Comparison of ENCODE assay signal across 17 cellular contexts in the genomic region with DNA sequence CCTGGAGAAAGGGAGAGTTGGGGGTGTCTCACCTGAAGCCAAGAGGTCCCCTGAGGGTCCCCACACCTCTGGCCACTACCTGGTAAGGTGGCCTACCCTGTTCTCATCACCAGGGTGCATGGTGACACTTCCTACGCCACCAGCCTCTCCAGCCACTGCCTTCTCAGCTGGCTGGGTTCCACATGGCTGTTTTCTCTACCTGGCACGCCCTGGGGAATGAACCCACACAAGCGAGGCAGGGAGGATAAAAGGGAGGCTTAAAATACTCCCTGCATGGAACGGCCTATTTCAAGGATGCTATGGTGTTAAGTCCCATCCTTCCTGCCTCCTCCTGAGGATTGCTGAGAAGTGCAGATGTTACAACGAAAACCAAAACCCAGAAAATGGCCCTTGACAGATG.
DNase-seq lines count a peak whose midpoint lies in the region; ATAC-seq and TF ChIP-seq lines count a peak whose summit lies in the region.
"Had no signal": no experiment of that assay in that cellular context is flagged by ENCODE, and none has a peak within 500 bp of the region (broad histone marks: within the 10 kb centered on the region; RNA-seq: fewer than 3 reads in every experiment).

No MANE protein-coding gene starts in this region.

- H3K9me3 Mint-ChIP-seq in activated naive CD4-positive, alpha-beta T cell treated with anti-CD3 and anti-CD28 coated beads, Interleukin-2, amount 10 ng/mL, durations not matched to agents 7 days and 5 days: no peaks in the 10 kb centered on the region
- no peaks in the 10 kb centered on the region for H3K9me3 Mint-ChIP-seq in chondrocyte (ENCODE audit: low read depth)
- no peaks in the 10 kb centered on the region for H3K9me3 Mint-ChIP-seq in stimulated activated effector memory CD8-positive, alpha-beta T cell treated with anti-CD3 and anti-CD28 coated beads, Interleukin-12 subunit alpha, Interleukin-12 subunit beta, amount 100 ng/mL, for 72 hours
- no peaks in the 10 kb centered on the region for H3K9me3 Mint-ChIP-seq in stimulated activated naive CD8-positive, alpha-beta T cell treated with anti-CD3 and anti-CD28 coated beads, Interleukin-15, amount 100 ng/mL, for 72 hours
- H3K9me3 Mint-ChIP-seq: CD8-positive, alpha-beta memory T cell; H9 had no signal

- peaks cover 7% of the 10 kb centered on the region for H3K27me3 Mint-ChIP-seq in activated naive CD4-positive, alpha-beta T cell treated with anti-CD3 and anti-CD28 coated beads, Interleukin-2, amount 10 ng/mL, durations not matched to agents 7 days and 5 days
- H3K27me3 Mint-ChIP-seq in chondrocyte (ENCODE audit: low read depth): no peaks in the 10 kb centered on the region
- H3K27me3 Mint-ChIP-seq in stimulated activated naive CD8-positive, alpha-beta T cell treated with anti-CD3 and anti-CD28 coated beads, Interleukin-15, amount 100 ng/mL, for 72 hours: no peaks in the 10 kb centered on the region
- H3K27me3 Mint-ChIP-seq: B cell had no signal

- ATAC-seq in stimulated activated effector memory CD8-positive, alpha-beta T cell treated with anti-CD3 and anti-CD28 coated beads, Interleukin-12 subunit alpha, Interleukin-12 subunit beta, amount 100 ng/mL, for 72 hours: no peak
- ATAC-seq in HG03025 (IDR thresholded peaks at IDR 0.05; ENCODE audit: low FRiP score, unreplicated experiment): no peak
- ATAC-seq in stimulated activated naive CD8-positive, alpha-beta T cell treated with anti-CD3 and anti-CD28 coated beads, Interleukin-15, amount 100 ng/mL, for 72 hours: no peak
- ATAC-seq: GM12878, HepG2 had no signal

- CTCF ChIA-PET in activated naive CD4-positive, alpha-beta T cell treated with anti-CD3 and anti-CD28 coated beads, Interleukin-2, amount 10 ng/mL, durations not matched to agents 7 days and 5 days (lab: Charles Lee): no interaction called here

- no peak for TF ChIP-seq CTCF in chondrocyte (IDR thresholded peaks at IDR 0.05)

- no peak overlapping the region for H3K4me3 Mint-ChIP-seq in activated naive CD4-positive, alpha-beta T cell treated with anti-CD3 and anti-CD28 coated beads, Interleukin-2, amount 10 ng/mL, durations not matched to agents 7 days and 5 days
- H3K4me3 Mint-ChIP-seq in chondrocyte (ENCODE audit: unreplicated experiment): no peak overlapping the region
- H3K4me3 Mint-ChIP-seq in stimulated activated effector memory CD8-positive, alpha-beta T cell treated with anti-CD3 and anti-CD28 coated beads, Interleukin-12 subunit alpha, Interleukin-12 subunit beta, amount 100 ng/mL, for 72 hours: no peak overlapping the region
- no peak overlapping the region for H3K4me3 Mint-ChIP-seq in stimulated activated naive CD8-positive, alpha-beta T cell treated with anti-CD3 and anti-CD28 coated beads, Interleukin-15, amount 100 ng/mL, for 72 hours
- H3K4me3 Mint-ChIP-seq: B cell; CD14-positive monocyte; CD8-positive, alpha-beta memory T cell; H9 had no signal

- no peak for DNase-seq in activated naive CD4-positive, alpha-beta T cell treated with anti-CD3 and anti-CD28 coated beads, Interleukin-2, amount 10 ng/mL, durations not matched to agents 7 days and 5 days
- no peak for DNase-seq in activated naive CD4-positive, alpha-beta T cell treated with Interleukin-2 at 50 U/mL for 16 hours
- DNase-seq in G401 (ENCODE audit: low spot score) (peak; percentile 38), chondrocyte (ENCODE audit: low spot score) (peak; percentile 42)
- no peak for DNase-seq in stimulated activated effector memory CD8-positive, alpha-beta T cell treated with anti-CD3 and anti-CD28 coated beads, Interleukin-12 subunit alpha, Interleukin-12 subunit beta, amount 100 ng/mL, for 72 hours (ENCODE audit: low spot score in 2 of 2)
- no peak for DNase-seq in stimulated activated naive CD8-positive, alpha-beta T cell treated with anti-CD3 and anti-CD28 coated beads, Interleukin-15, amount 100 ng/mL, for 72 hours
- DNase-seq: Caco-2; CD8-positive, alpha-beta memory T cell; DND-41; GF-D8; GOT3; H9 had no signal

- peak overlapping the region; percentile 65 for H3K27ac Mint-ChIP-seq in activated naive CD4-positive, alpha-beta T cell treated with anti-CD3 and anti-CD28 coated beads, Interleukin-2, amount 10 ng/mL, durations not matched to agents 7 days and 5 days
- no peak overlapping the region for H3K27ac Mint-ChIP-seq in chondrocyte (ENCODE audit: unreplicated experiment)
- peak overlapping the region; percentile 34 for H3K27ac Mint-ChIP-seq in stimulated activated effector memory CD8-positive, alpha-beta T cell treated with anti-CD3 and anti-CD28 coated beads, Interleukin-12 subunit alpha, Interleukin-12 subunit beta, amount 100 ng/mL, for 72 hours
- H3K27ac Mint-ChIP-seq in stimulated activated naive CD8-positive, alpha-beta T cell treated with anti-CD3 and anti-CD28 coated beads, Interleukin-15, amount 100 ng/mL, for 72 hours: peak overlapping the region in 1 of 2 donors; percentile 79
- H3K27ac Mint-ChIP-seq: CD14-positive monocyte had no signal

- in situ Hi-C loops in G401 (cut with HindIII; ENCODE audit: low sequenced_read_pairs): no loop called here

- H3K4me1 Mint-ChIP-seq in activated naive CD4-positive, alpha-beta T cell treated with anti-CD3 and anti-CD28 coated beads, Interleukin-2, amount 10 ng/mL, durations not matched to agents 7 days and 5 days: peaks cover 41% of the 10 kb centered on the region
- H3K4me1 Mint-ChIP-seq in chondrocyte (ENCODE audit: low read depth): no peaks in the 10 kb centered on the region
- peaks cover 34% of the 10 kb centered on the region for H3K4me1 Mint-ChIP-seq in stimulated activated effector memory CD8-positive, alpha-beta T cell treated with anti-CD3 and anti-CD28 coated beads, Interleukin-12 subunit alpha, Interleukin-12 subunit beta, amount 100 ng/mL, for 72 hours
- peaks cover 53% of the 10 kb centered on the region for H3K4me1 Mint-ChIP-seq in stimulated activated naive CD8-positive, alpha-beta T cell treated with anti-CD3 and anti-CD28 coated beads, Interleukin-15, amount 100 ng/mL, for 72 hours
- H3K4me1 Mint-ChIP-seq: H9 had no signal

- H3K36me3 Mint-ChIP-seq in activated naive CD4-positive, alpha-beta T cell treated with anti-CD3 and anti-CD28 coated beads, Interleukin-2, amount 10 ng/mL, durations not matched to agents 7 days and 5 days: peaks cover 72% of the 10 kb centered on the region
- peaks cover 49% of the 10 kb centered on the region for H3K36me3 Mint-ChIP-seq in chondrocyte (ENCODE audit: low read depth)
- peaks cover 100% of the 10 kb centered on the region for H3K36me3 Mint-ChIP-seq in stimulated activated effector memory CD8-positive, alpha-beta T cell treated with anti-CD3 and anti-CD28 coated beads, Interleukin-12 subunit alpha, Interleukin-12 subunit beta, amount 100 ng/mL, for 72 hours

Comparison
In these comparisons a context has a peak if more than half of its experiments do, and no peak if none do; other contexts are left out.
1. DNase-seq: peak in G401 (single experiment) and chondrocyte (single experiment); none in activated naive CD4-positive, alpha-beta T cell treated with anti-CD3 and anti-CD28 coated beads, Interleukin-2, amount 10 ng/mL, durations not matched to agents 7 days and 5 days (single experiment), activated naive CD4-positive, alpha-beta T cell treated with Interleukin-2 at 50 U/mL for 16 hours (single experiment), stimulated activated effector memory CD8-positive, alpha-beta T cell treated with anti-CD3 and anti-CD28 coated beads, Interleukin-12 subunit alpha, Interleukin-12 subunit beta, amount 100 ng/mL, for 72 hours (0 of 2) and stimulated activated naive CD8-positive, alpha-beta T cell treated with anti-CD3 and anti-CD28 coated beads, Interleukin-15, amount 100 ng/mL, for 72 hours (0 of 2).